In genomic region chr15:75640483-75641175, GRCh38 we compare ENCODE assay signal across 1 cellular context.
TF ChIP-seq lines count a peak whose summit lies in the region.

No MANE protein-coding gene starts in this region.

TF ChIP-seq in GM12878, 131 proteins besides CTCF, POLR2A, EP300 and RAD21 (continues in another document):
- no peak for TF ChIP-seq BCL3 (IDR thresholded peaks at IDR 0.05; ENCODE audit: borderline replicate concordance, insufficient read depth, low read depth, low read length, poor library complexity, severe bottlenecking)
- TF ChIP-seq SRF (IDR thresholded peaks at IDR 0.05; ENCODE audit: low read depth in 2 of 2, low read length in 2 of 2): no peak
- no peak for TF ChIP-seq E4F1 (IDR thresholded peaks at IDR 0.05; ENCODE audit: borderline replicate concordance, partially characterized antibody)
- TF ChIP-seq NFIC (IDR thresholded peaks at IDR 0.05; ENCODE audit: low read depth, low read length): peak; percentile 26; the same call in 1 of the 2 replicates
- TF ChIP-seq USF1 (IDR thresholded peaks at IDR 0.05; ENCODE audit: borderline replicate concordance, extremely low read length, insufficient read depth, low read depth, low read length): no peak
- no peak for TF ChIP-seq BCLAF1 (IDR thresholded peaks at IDR 0.05)
- TF ChIP-seq EGR1 (IDR thresholded peaks at IDR 0.05; ENCODE audit: borderline replicate concordance in 1 of 2, low read depth in 2 of 2, low read length in 2 of 2): no peak
- TF ChIP-seq ZNF217 (IDR thresholded peaks at IDR 0.05): no peak
- TF ChIP-seq SKIL (IDR thresholded peaks at IDR 0.05; ENCODE audit: low read depth, poor library complexity, severe bottlenecking): peak; percentile 65
- TF ChIP-seq SMARCA5 (IDR thresholded peaks at IDR 0.05): no peak; the same call in none of the 2 replicates
- no peak for TF ChIP-seq MEF2B (IDR thresholded peaks at IDR 0.05; ENCODE audit: partially characterized antibody, poor library complexity, severe bottlenecking)
- no peak for TF ChIP-seq RB1 (IDR thresholded peaks at IDR 0.05; ENCODE audit: borderline replicate concordance)
- no peak for TF ChIP-seq ZNF274 (IDR thresholded peaks at IDR 0.05; ENCODE audit: insufficient read depth, insufficient read length)
- no peak for TF ChIP-seq STAT3 (IDR thresholded peaks at IDR 0.05; ENCODE audit: low read depth, low read length)
- TF ChIP-seq SMAD5 (IDR thresholded peaks at IDR 0.05; ENCODE audit: low read depth): no peak
- TF ChIP-seq ESRRA (IDR thresholded peaks at IDR 0.05; ENCODE audit: low read length): no peak
- TF ChIP-seq SREBF1 (IDR thresholded peaks at IDR 0.05; ENCODE audit: low read length): peak; percentile 37; the same call in 1 of the 2 replicates
- TF ChIP-seq ETV6 (conservative IDR thresholded peaks at IDR 0.05 in 1 of 2, IDR thresholded peaks at IDR 0.05 in 1 of 2; ENCODE audit: borderline replicate concordance in 1 of 2, low read depth in 1 of 2): no peak
- peak; percentile 16; the same call in 1 of the 2 replicates for TF ChIP-seq RAD51 (IDR thresholded peaks at IDR 0.05)
- no peak for TF ChIP-seq TBL1XR1 (IDR thresholded peaks at IDR 0.05; ENCODE audit: low read depth, low read length)
- peak; percentile 54 for TF ChIP-seq NKRF (conservative IDR thresholded peaks at IDR 0.05)
- no peak for TF ChIP-seq SP1 (IDR thresholded peaks at IDR 0.05; ENCODE audit: low read depth, low read length)
- TF ChIP-seq ZNF384 (IDR thresholded peaks at IDR 0.05; ENCODE audit: borderline replicate concordance, low read depth, low read length): no peak
- no peak for TF ChIP-seq IRF3 (IDR thresholded peaks at IDR 0.05)
- no peak for TF ChIP-seq SUZ12 (IDR thresholded peaks at IDR 0.05; ENCODE audit: unreplicated experiment)
- TF ChIP-seq MAX (IDR thresholded peaks at IDR 0.05; ENCODE audit: low read depth, low read length): no peak
- no peak for TF ChIP-seq ZNF207 (IDR thresholded peaks at IDR 0.05; ENCODE audit: borderline replicate concordance)
- TF ChIP-seq BMI1 (IDR thresholded peaks at IDR 0.05; ENCODE audit: borderline replicate concordance): no peak
- no peak for TF ChIP-seq HSF1 (IDR thresholded peaks at IDR 0.05; ENCODE audit: low read depth, low read length)
- no peak for TF ChIP-seq PAX5 (IDR thresholded peaks at IDR 0.05; ENCODE audit: borderline replicate concordance, low read depth, low read length)
- TF ChIP-seq IRF5 (IDR thresholded peaks at IDR 0.05; ENCODE audit: borderline replicate concordance): no peak
- TF ChIP-seq RUNX3 (IDR thresholded peaks at IDR 0.05; ENCODE audit: low read length): no peak
- no peak for TF ChIP-seq HDAC6 (IDR thresholded peaks at IDR 0.05; ENCODE audit: unreplicated experiment)
- TF ChIP-seq SREBF2 (IDR thresholded peaks at IDR 0.05; ENCODE audit: low read length): no peak
- peak; percentile 30; the same call in 1 of the 2 replicates for TF ChIP-seq SMC3 (IDR thresholded peaks at IDR 0.05; ENCODE audit: borderline replicate concordance, low read length)
- TF ChIP-seq FOXK2 (IDR thresholded peaks at IDR 0.05): no peak
- TF ChIP-seq MTA2 (IDR thresholded peaks at IDR 0.05; ENCODE audit: low read depth): no peak
- peak in 1 of 2 experiments; percentile 28; a peak in 1 of 4 replicates for TF ChIP-seq IKZF2 (IDR thresholded peaks at IDR 0.05)
- no peak for TF ChIP-seq HDAC2 (IDR thresholded peaks at IDR 0.05)
- TF ChIP-seq TARDBP (IDR thresholded peaks at IDR 0.05; ENCODE audit: borderline replicate concordance): no peak
- no peak for TF ChIP-seq RELB (IDR thresholded peaks at IDR 0.05; ENCODE audit: low read depth)
- TF ChIP-seq LARP7 (IDR thresholded peaks at IDR 0.05): 0 out of 2 replicates have a peak, but pooled peaks have one; percentile 29
- no peak for TF ChIP-seq ZSCAN29 (IDR thresholded peaks at IDR 0.05)
